ENCODE assay signal across 12 cellular contexts in genomic region chrX:73977542-73978169, GRCh38.
DNase-seq lines count a peak whose midpoint lies in the region; ATAC-seq and TF ChIP-seq lines count a peak whose summit lies in the region.
"Had no signal": no experiment of that assay in that cellular context is flagged by ENCODE, and none has a peak within 500 bp of the region (broad histone marks: within the 10 kb centered on the region; RNA-seq: fewer than 3 reads in every experiment).

No MANE protein-coding gene starts in this region.

- no peaks in the 10 kb centered on the region for H3K4me1 ChIP-seq in cardiac muscle cell (ENCODE audit: low read depth)

- no peak overlapping the region for H3K4me3 ChIP-seq in cardiac muscle cell
- H3K4me3 ChIP-seq: ovary, thoracic aorta had no signal

- peaks cover 2% of the 10 kb centered on the region for H3K36me3 Mint-ChIP-seq in activated T-helper 1 cell treated with anti-CD3 and anti-CD28 coated beads, Interleukin-12 subunit alpha, Interleukin-12 subunit beta, Interleukin-2, Interleukin-4 antibody, amounts not matched to agents 30 ng/mL and 10 ng/mL and 1 ng/mL, durations not matched to agents 14 hours and 24 hours and 36 hours (ENCODE audit: low read depth)
- peaks cover 15% of the 10 kb centered on the region for H3K36me3 Mint-ChIP-seq in stimulated activated naive CD8-positive, alpha-beta T cell treated with anti-CD3 and anti-CD28 coated beads, Interleukin-15, Interleukin-2, amounts not matched to agents 100 ng/mL and 50 ng/mL, for 24 hours (ENCODE audit: low read depth)

- no peak for TF ChIP-seq CTCF in cardiac muscle cell (IDR thresholded peaks at IDR 0.05; ENCODE audit: low read depth, low read length)

- intact Hi-C loops in Right ventricle myocardium inferior (cut with DNase I), result no loop called here
- intact Hi-C loops in activated T-helper 1 cell treated with anti-CD3 and anti-CD28 coated beads, Interleukin-12 subunit alpha, Interleukin-12 subunit beta, Interleukin-2, Interleukin-4 antibody, amounts not matched to agents 30 ng/mL and 10 ng/mL and 1 ng/mL, durations not matched to agents 14 hours and 24 hours and 36 hours (cut with micrococcal nuclease), result loop anchor here (1.0 kb wide), 1 partner anchor 33 kb away; no protein-coding TSS in a partner anchor

- peaks cover 15% of the 10 kb centered on the region for H3K4me1 Mint-ChIP-seq in activated T-helper 1 cell treated with anti-CD3 and anti-CD28 coated beads, Interleukin-12 subunit alpha, Interleukin-12 subunit beta, Interleukin-2, Interleukin-4 antibody, amounts not matched to agents 30 ng/mL and 10 ng/mL and 1 ng/mL, durations not matched to agents 14 hours and 24 hours and 36 hours (ENCODE audit: low read depth)
- peaks cover 49% of the 10 kb centered on the region for H3K4me1 Mint-ChIP-seq in stimulated activated naive CD8-positive, alpha-beta T cell treated with anti-CD3 and anti-CD28 coated beads, Interleukin-15, Interleukin-2, amounts not matched to agents 100 ng/mL and 50 ng/mL, for 24 hours (ENCODE audit: low read depth)

- H3K4me3 Mint-ChIP-seq in activated T-helper 1 cell treated with anti-CD3 and anti-CD28 coated beads, Interleukin-12 subunit alpha, Interleukin-12 subunit beta, Interleukin-2, Interleukin-4 antibody, amounts not matched to agents 30 ng/mL and 10 ng/mL and 1 ng/mL, durations not matched to agents 14 hours and 24 hours and 36 hours, result no peak overlapping the region
- peak overlapping the region; percentile 26 for H3K4me3 Mint-ChIP-seq in stimulated activated naive CD8-positive, alpha-beta T cell treated with anti-CD3 and anti-CD28 coated beads, Interleukin-15, Interleukin-2, amounts not matched to agents 100 ng/mL and 50 ng/mL, for 24 hours

- no peaks in the 10 kb centered on the region for H3K9me3 Mint-ChIP-seq in activated T-helper 1 cell treated with anti-CD3 and anti-CD28 coated beads, Interleukin-12 subunit alpha, Interleukin-12 subunit beta, Interleukin-2, Interleukin-4 antibody, amounts not matched to agents 30 ng/mL and 10 ng/mL and 1 ng/mL, durations not matched to agents 14 hours and 24 hours and 36 hours
- H3K9me3 Mint-ChIP-seq in stimulated activated naive CD8-positive, alpha-beta T cell treated with anti-CD3 and anti-CD28 coated beads, Interleukin-15, Interleukin-2, amounts not matched to agents 100 ng/mL and 50 ng/mL, for 24 hours, result no peaks in the 10 kb centered on the region

- ATAC-seq in Right ventricle myocardium inferior (no peak), HG02973 (IDR thresholded peaks at IDR 0.05; ENCODE audit: unreplicated experiment) (peak; percentile 96)

- no peaks in the 10 kb centered on the region for H3K27me3 ChIP-seq in cardiac muscle cell
- H3K27me3 ChIP-seq: ovary had no signal

- no peaks in the 10 kb centered on the region for H3K36me3 ChIP-seq in cardiac muscle cell
- H3K36me3 ChIP-seq: ovary, thoracic aorta had no signal

- DNase-seq in cardiac muscle cell (ENCODE audit: low read depth in 1 of 2, low spot score in 1 of 2) (no peak), Right ventricle myocardium inferior (ENCODE audit: missing footprints) (no peak), NCI-H510A treated with DMSO at 0.1 percent for 48 hours (lab: John Stamatoyannopoulos, UW) (no peak), HuH-7 (ENCODE audit: low spot score) (no peak), NCI-H226 (no peak)
- DNase-seq in activated T-helper 1 cell treated with anti-CD3 and anti-CD28 coated beads, Interleukin-12 subunit alpha, Interleukin-12 subunit beta, Interleukin-2, Interleukin-4 antibody, amounts not matched to agents 30 ng/mL and 10 ng/mL and 1 ng/mL, durations not matched to agents 14 hours and 24 hours and 36 hours (ENCODE audit: low spot score), result no peak
- DNase-seq: ovary had no signal

- peak overlapping the region; percentile 10 for H3K27ac ChIP-seq in cardiac muscle cell
- H3K27ac ChIP-seq: C4-2B, epithelial cell of prostate, ovary, thoracic aorta had no signal

- no peaks in the 10 kb centered on the region for H3K9me3 ChIP-seq in cardiac muscle cell (ENCODE audit: low read depth)
- H3K9me3 ChIP-seq: ovary, thoracic aorta had no signal

- no peaks in the 10 kb centered on the region for H3K27me3 Mint-ChIP-seq in activated T-helper 1 cell treated with anti-CD3 and anti-CD28 coated beads, Interleukin-12 subunit alpha, Interleukin-12 subunit beta, Interleukin-2, Interleukin-4 antibody, amounts not matched to agents 30 ng/mL and 10 ng/mL and 1 ng/mL, durations not matched to agents 14 hours and 24 hours and 36 hours (ENCODE audit: insufficient read depth)
- no peaks in the 10 kb centered on the region for H3K27me3 Mint-ChIP-seq in stimulated activated naive CD8-positive, alpha-beta T cell treated with anti-CD3 and anti-CD28 coated beads, Interleukin-15, Interleukin-2, amounts not matched to agents 100 ng/mL and 50 ng/mL, for 24 hours

- H3K27ac Mint-ChIP-seq in activated T-helper 1 cell treated with anti-CD3 and anti-CD28 coated beads, Interleukin-12 subunit alpha, Interleukin-12 subunit beta, Interleukin-2, Interleukin-4 antibody, amounts not matched to agents 30 ng/mL and 10 ng/mL and 1 ng/mL, durations not matched to agents 14 hours and 24 hours and 36 hours, result peak overlapping the region; percentile 86
- H3K27ac Mint-ChIP-seq in stimulated activated naive CD8-positive, alpha-beta T cell treated with anti-CD3 and anti-CD28 coated beads, Interleukin-15, Interleukin-2, amounts not matched to agents 100 ng/mL and 50 ng/mL, for 24 hours, result peak overlapping the region; percentile 63
